Comparison of ENCODE assay signal across 8 cellular contexts in the genomic region with DNA sequence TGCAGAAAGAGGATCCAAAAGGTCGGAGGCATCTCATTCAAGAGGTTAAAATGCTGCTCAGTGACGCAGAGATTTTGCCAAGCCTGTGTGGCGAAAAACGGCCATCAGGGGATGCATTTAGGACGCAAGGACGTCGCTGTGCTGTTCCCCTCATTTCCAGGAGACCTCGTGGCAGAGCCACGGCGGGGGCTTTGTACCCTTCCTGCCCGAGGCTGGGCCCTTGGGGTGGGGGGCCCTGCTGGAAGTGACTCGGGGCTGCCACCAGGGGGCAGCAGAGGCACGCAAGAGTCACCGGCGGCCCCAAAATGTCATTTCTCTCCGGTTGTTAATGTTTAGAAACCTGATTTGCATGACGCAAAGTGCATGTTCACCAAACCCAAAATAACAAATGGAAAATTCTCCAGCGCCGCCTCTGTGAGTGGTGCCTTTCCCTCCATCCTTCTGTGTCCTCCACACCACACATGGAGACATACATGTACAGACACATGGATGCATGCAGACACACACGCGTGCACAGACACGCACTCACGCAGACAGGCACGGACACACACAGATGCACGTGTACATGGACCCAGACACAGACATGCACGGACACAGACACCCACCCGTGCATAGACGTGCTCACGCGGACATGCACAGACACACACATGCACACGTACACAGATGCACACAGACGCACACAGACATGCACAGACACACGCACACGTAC. TPM values are rescaled to one million over a fixed set of nuclear protein-coding genes. Genes with fewer than 3 reads are reported as not detected.
DNase-seq lines count a peak whose midpoint lies in the region; ATAC-seq and TF ChIP-seq lines count a peak whose summit lies in the region.

No MANE protein-coding gene starts in this region.

- 43 to 46% methylated on average over 34 of the region's 34 CpGs for WGBS in heart right ventricle, 2 donors
- 33 to 40% (median 35%) methylated on average over 34 of the region's 34 CpGs for WGBS in psoas muscle, 3 donors

- H3K9me3 Mint-ChIP-seq in activated naive CD4-positive, alpha-beta T cell treated with anti-CD3 and anti-CD28 coated beads, Interleukin-2, amount 10 ng/mL, durations not matched to agents 7 days and 5 days = peaks cover 9% of the 10 kb centered on the region

- CTCF ChIA-PET in activated naive CD4-positive, alpha-beta T cell treated with anti-CD3 and anti-CD28 coated beads, Interleukin-2, amount 10 ng/mL, durations not matched to agents 7 days and 5 days (lab: Charles Lee) = no interaction called here

- no peaks in the 10 kb centered on the region for H3K4me1 Mint-ChIP-seq in activated naive CD4-positive, alpha-beta T cell treated with anti-CD3 and anti-CD28 coated beads, Interleukin-2, amount 10 ng/mL, durations not matched to agents 7 days and 5 days

- peak; percentile 91 to 98 (median 95) for TF ChIP-seq CTCF in heart right ventricle (IDR thresholded peaks at IDR 0.05)
- peak; percentile 98 for TF ChIP-seq CTCF in psoas muscle (IDR thresholded peaks at IDR 0.05)

- H3K4me1 ChIP-seq in heart right ventricle (peaks cover 0 to 8% (median 0%) of the 10 kb centered on the region in 9 donors), psoas muscle (no peaks in the 10 kb centered on the region)

- no peak overlapping the region for H3K27ac ChIP-seq in heart right ventricle
- H3K27ac ChIP-seq in psoas muscle = peak overlapping the region; percentile 93

- ATAC-seq in heart right ventricle (peak in 7 of 8 donors; percentile 36 to 82 (median 57)), psoas muscle (peak; percentile 71 to 83 (median 74)), GM18519 (IDR thresholded peaks at IDR 0.05; ENCODE audit: low FRiP score, unreplicated experiment) (no peak)

- H3K36me3 Mint-ChIP-seq in activated naive CD4-positive, alpha-beta T cell treated with anti-CD3 and anti-CD28 coated beads, Interleukin-2, amount 10 ng/mL, durations not matched to agents 7 days and 5 days = no peaks in the 10 kb centered on the region

- H3K4me3 ChIP-seq in heart right ventricle (no peak overlapping the region), psoas muscle (peak overlapping the region; percentile 67)

- H3K9me3 ChIP-seq in heart right ventricle (peaks cover 0 to 7% (median 4%) of the 10 kb centered on the region in 11 donors), psoas muscle (peaks cover 2% of the 10 kb centered on the region)

- H3K27me3 Mint-ChIP-seq in activated naive CD4-positive, alpha-beta T cell treated with anti-CD3 and anti-CD28 coated beads, Interleukin-2, amount 10 ng/mL, durations not matched to agents 7 days and 5 days = no peaks in the 10 kb centered on the region

- DNase-seq in NCI-H82 (lab: John Stamatoyannopoulos, UW) (peak; percentile 35), NCI-H82 treated with DMSO at 0.1 percent for 48 hours (lab: John Stamatoyannopoulos, UW; ENCODE audit: unreplicated experiment) (no peak), NCI-H460 (ENCODE audit: extremely low read depth, low read depth) (peak; percentile 30), heart right ventricle (no peak), psoas muscle (peak in 1 of 2 donors; percentile 75), NCI-H187 (lab: John Stamatoyannopoulos, UW) (no peak)
- DNase-seq in activated naive CD4-positive, alpha-beta T cell treated with anti-CD3 and anti-CD28 coated beads, Interleukin-2, amount 10 ng/mL, durations not matched to agents 7 days and 5 days = peak; percentile 46

- H3K27ac Mint-ChIP-seq in activated naive CD4-positive, alpha-beta T cell treated with anti-CD3 and anti-CD28 coated beads, Interleukin-2, amount 10 ng/mL, durations not matched to agents 7 days and 5 days = no peak overlapping the region

- intact Hi-C loops in heart right ventricle (cut with DNase I) = loop anchor here in 9 of 10 donors (2.0 to 10.0 kb wide), 3 partner anchors 285 to 288 kb away; no protein-coding TSS in a partner anchor
- intact Hi-C loops in psoas muscle (cut with DNase I) = loop anchor here in 1 of 2 donors (5.0 to 10.0 kb wide), 2 partner anchors 280 to 478 kb away; no protein-coding TSS in a partner anchor

- H3K27me3 ChIP-seq in heart right ventricle (peaks cover 0 to 71% (median 43%) of the 10 kb centered on the region in 7 donors), psoas muscle (ENCODE audit: insufficient read depth in 3 of 3, low read length in 2 of 3) (peaks cover 0 to 16% (median 9%) of the 10 kb centered on the region in 3 donors)

- H3K36me3 ChIP-seq in heart right ventricle = no peaks in the 10 kb centered on the region
- peaks cover 0 to 17% of the 10 kb centered on the region in 2 donors for H3K36me3 ChIP-seq in psoas muscle (ENCODE audit: insufficient read depth in 1 of 2, low read depth in 1 of 2)

- no peak overlapping the region for H3K4me3 Mint-ChIP-seq in activated naive CD4-positive, alpha-beta T cell treated with anti-CD3 and anti-CD28 coated beads, Interleukin-2, amount 10 ng/mL, durations not matched to agents 7 days and 5 days

RNA-seq across cellular contexts. Expression of gene NKX6-2, which starts 51.0 kb away (rescaled TPM):
- total RNA-seq in NCI-H460 (2014; rRNA removed; shearing (Covaris generic)) = not detected in 2 replicates
- polyA plus RNA-seq in NCI-H460 (2014; cell fraction: nucleus; rRNA removed) = not detected in 2 replicates
- total RNA-seq in heart right ventricle (not detected), psoas muscle (not detected)
- polyA plus RNA-seq in heart right ventricle (under 1 TPM; 0.17 to 0.51 TPM), psoas muscle (not detected)

Comparison
In these comparisons a context has a peak if more than half of its experiments do, and no peak if none do; other contexts are left out.
1. DNase-seq: peak in NCI-H82 (single experiment), NCI-H460 (single experiment) and activated naive CD4-positive, alpha-beta T cell treated with anti-CD3 and anti-CD28 coated beads, Interleukin-2, amount 10 ng/mL, durations not matched to agents 7 days and 5 days (single experiment); none in NCI-H82 treated with DMSO at 0.1 percent for 48 hours (single experiment), heart right ventricle (0 of 2) and NCI-H187 (0 of 2).